8 cellular contexts compared by ENCODE assay signal in the genomic region with DNA sequence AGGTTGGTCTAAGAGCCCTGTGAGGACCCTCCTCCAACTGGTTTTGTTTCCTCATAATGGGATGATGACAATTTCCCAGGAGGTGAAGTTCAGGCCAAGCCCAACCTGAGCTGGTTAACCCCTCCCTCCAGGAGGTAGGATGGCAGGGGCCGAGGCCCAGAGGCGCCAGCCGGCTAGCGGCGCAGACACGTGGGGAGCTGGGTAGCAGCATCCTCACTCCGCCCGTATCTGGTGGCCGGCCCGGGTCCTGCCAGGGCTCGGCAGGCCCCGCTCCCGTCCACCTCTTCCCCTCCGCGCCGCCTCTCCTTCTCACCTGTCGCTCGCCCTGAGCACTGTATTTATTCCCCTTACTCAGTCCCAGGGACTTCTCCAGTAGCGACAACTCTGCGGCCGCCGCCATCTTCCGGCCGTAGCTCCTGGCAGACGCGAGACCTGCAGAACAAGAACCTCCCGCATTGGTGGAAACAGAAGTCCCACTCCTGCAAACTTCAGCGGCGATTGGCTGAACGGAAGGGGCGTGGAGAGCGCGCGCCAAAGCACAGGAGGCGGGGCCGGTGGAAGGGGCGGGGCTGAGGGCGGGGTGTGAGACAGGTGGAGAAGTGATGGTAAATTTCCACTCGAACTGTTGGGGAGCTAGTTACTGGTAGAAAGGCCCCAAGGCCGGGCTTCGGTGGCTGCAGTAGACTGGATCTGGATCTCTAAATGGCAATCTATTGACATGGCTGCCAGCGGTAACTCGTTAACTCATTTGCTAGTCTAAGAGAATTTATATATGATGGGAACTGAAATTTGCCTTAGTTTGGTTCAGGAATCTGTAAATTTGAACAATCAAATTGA. TPM values are rescaled to one million over a fixed set of nuclear protein-coding genes. Genes with fewer than 3 reads are reported as not detected.
DNase-seq lines count a peak whose midpoint lies in the region; ATAC-seq and TF ChIP-seq lines count a peak whose summit lies in the region.

A gene (minus strand): TSS at position 427 of the 837 bp plus-strand sequence. CDS start 27 bp downstream, at position 400.

- H3K4me3 ChIP-seq in KMS-11 (IDR thresholded peaks at IDR 0.05; ENCODE audit: insufficient read depth, low read depth, low read length) (peak within 1 kb of the TSS; percentile 70), Panc1 (ENCODE audit: low read depth in 2 of 2, low read length in 2 of 2) (peak within 1 kb of the TSS; percentile 68 to 99), esophagus muscularis mucosa (peak within 1 kb of the TSS; percentile 77 to 95 (median 86)), muscle layer of duodenum (ENCODE audit: low read depth in 1 of 2, low read length in 2 of 2) (peak within 1 kb of the TSS; percentile 94 to 99)

- TF ChIP-seq POLR2A in esophagus muscularis mucosa (IDR thresholded peaks at IDR 0.05; ENCODE audit: low read depth) = no peak

- peaks cover 33% of the 10 kb centered on the region for H3K4me1 Mint-ChIP-seq in activated T-cell treated with anti-CD3 and anti-CD28 coated beads, Interleukin-2, amount 50 U/mL, for 4 hours (ENCODE audit: low read depth)

- peaks cover 12% of the 10 kb centered on the region for H3K36me3 Mint-ChIP-seq in activated T-cell treated with anti-CD3 and anti-CD28 coated beads, Interleukin-2, amount 50 U/mL, for 4 hours (ENCODE audit: insufficient read depth)

- POLR2A ChIA-PET in Panc1 (lab: Charles Lee) = interaction anchor here (0.6 to 1.0 kb wide), 7 partner anchors 18 to 1019 kb away, joined by 3 to 10 read pairs (median 4); no protein-coding TSS in a partner anchor

- no peak for TF ChIP-seq EP300 in esophagus muscularis mucosa (IDR thresholded peaks at IDR 0.05)

- peak within 1 kb of the TSS; percentile 81 for H2AFZ ChIP-seq in KMS-11 (ENCODE audit: low read depth)

- intact Hi-C loops in Panc1 (cut with micrococcal nuclease; ENCODE audit: unreplicated experiment) = no loop called here
- intact Hi-C loops in esophagus muscularis mucosa (cut with DNase I) = no loop called here

- H3K27me3 ChIP-seq in KMS-11 (ENCODE audit: insufficient read depth, low read depth) (no peaks in the 10 kb centered on the region), Panc1 (ENCODE audit: control insufficient read depth, insufficient read depth, low read length) (no peaks in the 10 kb centered on the region), esophagus muscularis mucosa (peaks cover 0 to 15% (median 0%) of the 10 kb centered on the region in 4 donors), muscle layer of duodenum (ENCODE audit: low read depth, low read length) (no peaks in the 10 kb centered on the region)

- in situ Hi-C loops in Panc1 (cut with HindIII; ENCODE audit: low pct_unique_long_range_greater_than_20kb, low sequenced_read_pairs) = no loop called here

- peak within 1 kb of the TSS; percentile 72 for H3K9ac ChIP-seq in KMS-11

- CTCF ChIA-PET in Panc1 (lab: Charles Lee) = no interaction called here

- H3K9me3 Mint-ChIP-seq in activated T-cell treated with anti-CD3 and anti-CD28 coated beads, Interleukin-2, amount 50 U/mL, for 4 hours = no peaks in the 10 kb centered on the region

- H3K27ac ChIP-seq in KMS-11 = peak within 1 kb of the TSS; percentile 47
- peak within 1 kb of the TSS; percentile 89 for H3K27ac ChIP-seq in Panc1 (ENCODE audit: low read length)
- peak within 1 kb of the TSS; percentile 56 to 77 (median 71) for H3K27ac ChIP-seq in esophagus muscularis mucosa (replicated peaks in 1 of 4)
- H3K27ac ChIP-seq in muscle layer of duodenum (ENCODE audit: low read length) = peak within 1 kb of the TSS; percentile 59

- no peaks in the 10 kb centered on the region for H4K20me1 ChIP-seq in KMS-11 (ENCODE audit: insufficient read depth)

- peaks cover 17% of the 10 kb centered on the region for H3K27me3 Mint-ChIP-seq in activated T-cell treated with anti-CD3 and anti-CD28 coated beads, Interleukin-2, amount 50 U/mL, for 4 hours (ENCODE audit: low read depth)

- WGBS in esophagus muscularis mucosa = 1% methylated on average over 40 of the region's 43 CpGs

- H3K4me2 ChIP-seq in KMS-11 = peak within 1 kb of the TSS; percentile 75

- DNase-seq in DMS79 treated with DMSO at 0.1 percent for 48 hours (lab: John Stamatoyannopoulos, UW) (peak; percentile 74), Panc1 (ENCODE audit: low read depth, low spot score) (no peak), esophagus muscularis mucosa (ENCODE audit: extremely low spot score) (peak; percentile 98)
- DNase-seq in activated T-cell treated with anti-CD3 and anti-CD28 coated beads, Interleukin-2, amount 50 U/mL, for 4 hours = peak; percentile 98
- DNase-seq in stimulated activated CD8-positive, alpha-beta memory T cell treated with anti-CD3 and anti-CD28 coated beads, Interleukin-7, amount 100 ng/mL, for 24 hours (ENCODE audit: low read depth) = peak; percentile 98

- ATAC-seq in GM21786 (IDR thresholded peaks at IDR 0.05; ENCODE audit: unreplicated experiment) = peak; percentile 99
- peak; percentile 99 for ATAC-seq in Panc1
- peak; percentile 97 for ATAC-seq in activated T-cell treated with anti-CD3 and anti-CD28 coated beads, Interleukin-2, amount 50 U/mL, for 4 hours

- peaks cover 18% of the 10 kb centered on the region for H3K4me1 ChIP-seq in KMS-11 (ENCODE audit: low read depth, poor library complexity, severe bottlenecking)
- H3K4me1 ChIP-seq in Panc1 (ENCODE audit: control insufficient read depth, insufficient read depth, low read length) = peaks cover 20% of the 10 kb centered on the region
- peaks cover 7 to 21% (median 15%) of the 10 kb centered on the region in 4 donors for H3K4me1 ChIP-seq in esophagus muscularis mucosa
- H3K4me1 ChIP-seq in muscle layer of duodenum (ENCODE audit: control insufficient read depth in 1 of 2, insufficient read depth in 2 of 2, low read length in 2 of 2) = peaks cover 7 to 8% of the 10 kb centered on the region in 2 donors

- TF ChIP-seq CTCF in KMS-11 (conservative IDR thresholded peaks at IDR 0.05; ENCODE audit: low read depth, low read length) = no peak
- TF ChIP-seq CTCF in Panc1 (IDR thresholded peaks at IDR 0.05) = no peak
- peak in 1 of 3 experiments; percentile 10 for TF ChIP-seq CTCF in esophagus muscularis mucosa (IDR thresholded peaks at IDR 0.05)

- TSS peak; percentile 79 for BruUV-seq in Panc1 (replicated peaks; lab: Mats Ljungman, UMichigan)

- H3K4me3 Mint-ChIP-seq in activated T-cell treated with anti-CD3 and anti-CD28 coated beads, Interleukin-2, amount 50 U/mL, for 4 hours = peak within 1 kb of the TSS; percentile 98

- H3K79me2 ChIP-seq in KMS-11 (ENCODE audit: insufficient read depth, low read depth) = peaks cover 41% of the 10 kb centered on the region; the same call in 1 of the 2 replicates

- 0 out of 2 replicates have a peak, but pooled peaks cover under 1% of the 10 kb centered on the region for H3K36me3 ChIP-seq in KMS-11 (ENCODE audit: insufficient read depth)
- H3K36me3 ChIP-seq in Panc1 (ENCODE audit: control insufficient read depth, insufficient read depth, low read length) = peaks cover 7% of the 10 kb centered on the region
- H3K36me3 ChIP-seq in esophagus muscularis mucosa = no peaks in the 10 kb centered on the region
- peaks cover under 1 to 3% of the 10 kb centered on the region in 2 donors for H3K36me3 ChIP-seq in muscle layer of duodenum (ENCODE audit: control insufficient read depth in 1 of 2, insufficient read depth in 2 of 2, low read length in 2 of 2)

- H3K9me3 ChIP-seq in Panc1 (ENCODE audit: control insufficient read depth, insufficient read depth, low read depth, low read length) (no peaks in the 10 kb centered on the region), esophagus muscularis mucosa (no peaks in the 10 kb centered on the region), muscle layer of duodenum (ENCODE audit: control insufficient read depth in 1 of 2, low read length in 2 of 2) (no peaks in the 10 kb centered on the region)

RNA-seq across cellular contexts. Expression of the gene that starts here (rescaled TPM):
- total RNA-seq in Panc1 (2021; ENCODE audit: unreplicated experiment) = 59.5 TPM
- 34.1 TPM for polyA plus RNA-seq in Panc1 (2012; ENCODE audit: insufficient read length)
- total RNA-seq in activated T-cell treated with anti-CD3 and anti-CD28 coated beads, Interleukin-2, amount 50 U/mL, for 4 hours = 100 to 1,000 TPM in 1 of 3 donors, 10 to 100 TPM in 2; 88.6 to 104 (median 96.8) TPM
- 10 to 100 TPM; 25.2 to 45.2 (median 37.1) TPM for total RNA-seq in esophagus muscularis mucosa
